Comparison of ENCODE assay signal across 16 cellular contexts in genomic region chr14:72739446-72740405, GRCh38.
A peak's percentile ranks its signal among the peaks of the same experiment; 100 is the strongest.
DNase-seq lines count a peak whose midpoint lies in the region; TF ChIP-seq lines count a peak whose summit lies in the region.
"Had no signal": no experiment of that assay in that cellular context is flagged by ENCODE, and none has a peak within 500 bp of the region (broad histone marks: within the 10 kb centered on the region; RNA-seq: fewer than 3 reads in every experiment).

No MANE protein-coding gene starts in this region.

- H3K4me1 ChIP-seq in H9 (ENCODE audit: insufficient read depth, low read length) (no peaks in the 10 kb centered on the region), stomach (no peaks in the 10 kb centered on the region)
- H3K4me1 ChIP-seq: Caco-2, Peyer's patch had no signal

- no peak overlapping the region for H2AK5ac ChIP-seq in H9 (ENCODE audit: insufficient read length, low read length)

- peak overlapping the region in 1 of 3 experiments; percentile 75; a peak in 2 of 7 replicates for H3K27ac Mint-ChIP-seq in H9
- H3K27ac Mint-ChIP-seq: CD14-positive monocyte had no signal

- H3K79me2 ChIP-seq in H9 (ENCODE audit: insufficient read depth, low read length), result no peaks in the 10 kb centered on the region

- no peak overlapping the region for H2BK5ac ChIP-seq in H9 (ENCODE audit: insufficient read length, low read length)

- no peak overlapping the region for H3K27ac ChIP-seq in H9 (ENCODE audit: insufficient read length, low read depth, low read length)
- no peak overlapping the region for H3K27ac ChIP-seq in coronary artery
- H3K27ac ChIP-seq in stomach, result no peak overlapping the region
- H3K27ac ChIP-seq: Peyer's patch had no signal

- intact Hi-C loops in stomach (cut with DNase I; ENCODE audit: low total_unique reads), result no loop called here

- H2BK12ac ChIP-seq in H9 (ENCODE audit: insufficient read length, low read depth, low read length), result no peak overlapping the region

- no peak overlapping the region for H2BK20ac ChIP-seq in H9 (ENCODE audit: low read depth, low read length, poor library complexity, severe bottlenecking)

- no peak overlapping the region for H4K8ac ChIP-seq in H9 (replicated peaks; ENCODE audit: insufficient read length, low read depth, low read length)

- no peak overlapping the region for H2BK120ac ChIP-seq in H9 (ENCODE audit: low read depth, low read length, poor library complexity, severe bottlenecking)

- peaks cover 3% of the 10 kb centered on the region for H3K27me3 Mint-ChIP-seq in H9 (ENCODE audit: low read depth)

- H4K91ac ChIP-seq in H9 (ENCODE audit: insufficient read length, low read depth, low read length), result no peak overlapping the region

- TF ChIP-seq EP300 in stomach (IDR thresholded peaks at IDR 0.05), result no peak

- H3K4me1 Mint-ChIP-seq in H9, result peaks cover 6 to 13% of the 10 kb centered on the region in 2 experiments
- H3K4me1 Mint-ChIP-seq: CD14-positive monocyte had no signal

- no peaks in the 10 kb centered on the region for H3K27me3 ChIP-seq in H9 (ENCODE audit: insufficient read depth, low read length)
- H3K27me3 ChIP-seq in stomach, result peaks cover 0 to 8% (median 0%) of the 10 kb centered on the region in 3 donors
- H3K27me3 ChIP-seq: Peyer's patch had no signal

- no peak for TF ChIP-seq CTCF in H9 (conservative IDR thresholded peaks at IDR 0.05)
- TF ChIP-seq CTCF in coronary artery (IDR thresholded peaks at IDR 0.05), result no peak
- TF ChIP-seq CTCF in stomach (IDR thresholded peaks at IDR 0.05), result no peak

- no peak overlapping the region for H2AFZ ChIP-seq in H9 (ENCODE audit: low read length)

- no peak overlapping the region for H3K9ac ChIP-seq in H9 (ENCODE audit: extremely low read depth, insufficient read length, low read length)

- peak; percentile 38 for DNase-seq in activated CD8-positive, alpha-beta memory T cell treated with anti-CD3 and anti-CD28 coated beads for 24 hours
- no peak for DNase-seq in activated CD8-positive, alpha-beta memory T cell treated with anti-CD3 and anti-CD28 coated beads, Interleukin-2, amount 50 U/mL, for 4 hours
- DNase-seq in H9 (peak; percentile 18), coronary artery (ENCODE audit: low spot score) (peak; percentile 49), stomach (peak; percentile 9), NCI-H187 (lab: John Stamatoyannopoulos, UW) (no peak), glomerular visceral epithelial cell (ENCODE audit: extremely low spot score) (no peak)
- DNase-seq in activated CD4-positive, alpha-beta T cell treated with anti-CD3 and anti-CD28 coated beads, Interleukin-2, amount 50 U/mL, for 1 hour, result no peak
- DNase-seq: Caco-2, NCI-H1436, NCI-H2107, Peyer's patch, SHP77 had no signal

- H3K79me1 ChIP-seq in H9 (ENCODE audit: insufficient read depth, low read depth, low read length, poor library complexity, severe bottlenecking), result no peaks in the 10 kb centered on the region

- no peak overlapping the region for H4K5ac ChIP-seq in H9 (ENCODE audit: insufficient read length, low read depth, low read length)

- no peaks in the 10 kb centered on the region; a peak in 2 of 5 replicates for H3K9me3 Mint-ChIP-seq in H9
- H3K9me3 Mint-ChIP-seq: CD14-positive monocyte had no signal

- no peaks in the 10 kb centered on the region for H3K36me3 ChIP-seq in stomach
- H3K36me3 ChIP-seq: Peyer's patch had no signal

- no peak overlapping the region for H3K23ac ChIP-seq in H9 (ENCODE audit: insufficient read length, low read depth, low read length)

- no peak overlapping the region for H3K4me2 ChIP-seq in H9 (ENCODE audit: insufficient read depth, insufficient read length, low read length)

- H3K4me3 Mint-ChIP-seq in H9, result no peak overlapping the region
- H3K4me3 Mint-ChIP-seq: CD14-positive monocyte had no signal

- no peak overlapping the region for H3K14ac ChIP-seq in H9 (ENCODE audit: insufficient read depth, low read length)

- no peak overlapping the region for H3T11ph ChIP-seq in H9 (ENCODE audit: low read length)

- no peak overlapping the region for H3K56ac ChIP-seq in H9 (ENCODE audit: insufficient read length, low read depth, low read length)

- H3K4ac ChIP-seq in H9 (ENCODE audit: low read depth, low read length), result no peak overlapping the region

- no peaks in the 10 kb centered on the region for H3K23me2 ChIP-seq in H9 (ENCODE audit: insufficient read length, low read depth, low read length, poor library complexity, severe bottlenecking)

- no peaks in the 10 kb centered on the region for H4K20me1 ChIP-seq in H9 (ENCODE audit: control insufficient read depth, insufficient read depth, insufficient read length)

- H3K36me3 Mint-ChIP-seq in H9 (ENCODE audit: insufficient read depth in 1 of 3, low read depth in 3 of 3), result no peaks in the 10 kb centered on the region
- H3K36me3 Mint-ChIP-seq: CD14-positive monocyte had no signal

- H2BK15ac ChIP-seq in H9 (ENCODE audit: low read depth, low read length), result no peak overlapping the region

- no peak overlapping the region for H3K4me3 ChIP-seq in coronary artery
- no peak overlapping the region for H3K4me3 ChIP-seq in stomach
- H3K4me3 ChIP-seq: GM12878, K562, Peyer's patch had no signal

- H3K9me3 ChIP-seq in H9 (ENCODE audit: control insufficient read depth, low read depth, low read length) (no peaks in the 10 kb centered on the region), stomach (no peaks in the 10 kb centered on the region)
- H3K9me3 ChIP-seq: Caco-2, Peyer's patch had no signal

- no CpG with 5 or more reads among the region's 14 CpGs for WGBS in H9 (ENCODE audit: extremely low coverage, insufficient read length, low lambda C conversion rate)
- 82 to 88% (median 83%) methylated on average over 14 of the region's 14 CpGs for WGBS in stomach, 5 donors

- no peak overlapping the region for H3K18ac ChIP-seq in H9 (ENCODE audit: insufficient read length, low read depth, low read length)

- no peak for TF ChIP-seq POLR2A in stomach (IDR thresholded peaks at IDR 0.05)

Comparison
In these comparisons a context has a peak if more than half of its experiments do, and no peak if none do; other contexts are left out.
1. DNase-seq: peak in activated CD8-positive, alpha-beta memory T cell treated with anti-CD3 and anti-CD28 coated beads for 24 hours (single experiment), H9 (single experiment), coronary artery (single experiment) and stomach (single experiment); none in activated CD8-positive, alpha-beta memory T cell treated with anti-CD3 and anti-CD28 coated beads, Interleukin-2, amount 50 U/mL, for 4 hours (single experiment), NCI-H187 (0 of 2), glomerular visceral epithelial cell (single experiment) and activated CD4-positive, alpha-beta T cell treated with anti-CD3 and anti-CD28 coated beads, Interleukin-2, amount 50 U/mL, for 1 hour (single experiment).